In genomic region chr3:148646126-148646660, GRCh38 we compare ENCODE assay signal across 1 cellular context.
TF ChIP-seq lines count a peak whose summit lies in the region.

No MANE protein-coding gene starts in this region.

TF ChIP-seq in IMR-90, 13 proteins besides CTCF, POLR2A, EP300 and RAD21 (continued from another document):
- no peak for TF ChIP-seq ELK1 (IDR thresholded peaks at IDR 0.05; ENCODE audit: borderline replicate concordance, low read depth, low read length)
- no peak for TF ChIP-seq NFE2L2 (IDR thresholded peaks at IDR 0.05; ENCODE audit: low read depth, low read length)
- no peak for TF ChIP-seq SMC3 (IDR thresholded peaks at IDR 0.05; ENCODE audit: low read depth, low read length)
- TF ChIP-seq USF2 (IDR thresholded peaks at IDR 0.05; ENCODE audit: low read depth, low read length): no peak
- TF ChIP-seq RFX5 (IDR thresholded peaks at IDR 0.05; ENCODE audit: low read depth, low read length): no peak
- no peak for TF ChIP-seq RCOR1 (IDR thresholded peaks at IDR 0.05; ENCODE audit: insufficient replicate concordance, low read length)
- TF ChIP-seq MXI1 (IDR thresholded peaks at IDR 0.05; ENCODE audit: borderline replicate concordance, low read depth, low read length): no peak
- TF ChIP-seq FOS (IDR thresholded peaks at IDR 0.05; ENCODE audit: low read depth, low read length): no peak
